21 cellular contexts compared by ENCODE assay signal in the genomic region with DNA sequence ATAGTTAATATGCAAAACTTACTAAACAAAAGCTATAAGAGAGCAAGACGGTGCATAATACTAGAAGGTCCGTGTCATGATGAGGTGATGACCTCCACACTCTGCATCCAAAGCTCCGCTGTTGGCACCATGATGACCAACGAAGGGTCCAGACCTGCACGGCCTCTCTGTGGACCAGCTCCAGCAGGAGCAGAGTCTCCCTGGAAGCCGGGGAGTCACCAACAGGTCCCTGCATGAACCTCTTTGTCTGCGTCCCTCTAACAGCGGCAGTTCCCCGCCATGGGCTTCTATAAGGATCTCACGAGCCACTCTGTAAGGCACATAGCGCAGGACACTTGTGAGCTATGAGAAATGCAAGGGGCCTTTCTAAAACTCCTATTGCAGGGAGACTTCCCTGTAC.
"Had no signal": no experiment of that assay in that cellular context is flagged by ENCODE, and none has a peak within 500 bp of the region (broad histone marks: within the 10 kb centered on the region; RNA-seq: fewer than 3 reads in every experiment).

No MANE protein-coding gene starts in this region.

- DNase-seq: activated gamma-delta T cell; activated T-cell treated with anti-CD3 and anti-CD28 coated beads, Interleukin-2, amount 50 U/mL, for 4 hours; amygdala; body of pancreas; central memory CD4-positive, alpha-beta T cell; effector memory CD4-positive, alpha-beta T cell; heart right ventricle; left colon; mammary epithelial cell; mucosa of descending colon; naive thymus-derived CD4-positive, alpha-beta T cell; stimulated activated CD4-positive, alpha-beta T cell treated with anti-CD3 and anti-CD28 coated beads, Interleukin-12 subunit alpha, Interleukin-12 subunit beta, amount 100 ng/mL, for 4 hours; stimulated activated CD4-positive, alpha-beta T cell treated with anti-CD3 and anti-CD28 coated beads, Interleukin-2, amount 100 ng/mL, for 24 hours; thyroid gland; uterus had no signal

- H3K4me1 ChIP-seq: body of pancreas, heart right ventricle, prostate gland, thyroid gland, uterus had no signal

- H3K4me3 Mint-ChIP-seq: activated T-cell treated with anti-CD3 and anti-CD28 coated beads, Interleukin-2, amount 50 U/mL, for 4 hours; naive thymus-derived CD4-positive, alpha-beta T cell; stimulated activated effector memory CD8-positive, alpha-beta T cell treated with anti-CD3 and anti-CD28 coated beads, Interleukin-12 subunit alpha, Interleukin-12 subunit beta, amount 100 ng/mL, for 72 hours; T-helper 2 cell treated with Interferon-gamma antibody and Interleukin-4, amounts not matched to agents 5 μg/mL and 100 μg/mL, for 36 hours had no signal

- H3K9me3 Mint-ChIP-seq: activated naive CD4-positive, alpha-beta T cell treated with anti-CD3 and anti-CD28 coated beads, Interleukin-2, amount 50 U/mL, for 72 hours; activated T-cell treated with anti-CD3 and anti-CD28 coated beads, Interleukin-2, amount 50 U/mL, for 4 hours; naive thymus-derived CD4-positive, alpha-beta T cell; stimulated activated effector memory CD8-positive, alpha-beta T cell treated with anti-CD3 and anti-CD28 coated beads, Interleukin-12 subunit alpha, Interleukin-12 subunit beta, amount 100 ng/mL, for 72 hours; T-helper 2 cell treated with Interferon-gamma antibody and Interleukin-4, amounts not matched to agents 5 μg/mL and 100 μg/mL, for 36 hours had no signal

- H3K4me3 ChIP-seq: body of pancreas, heart right ventricle, mucosa of descending colon, prostate gland, thyroid gland, uterus had no signal

- ATAC-seq: activated naive CD4-positive, alpha-beta T cell treated with anti-CD3 and anti-CD28 coated beads, Interleukin-2, amount 50 U/mL, for 72 hours; activated T-cell treated with anti-CD3 and anti-CD28 coated beads, Interleukin-2, amount 50 U/mL, for 4 hours; body of pancreas; heart right ventricle; left colon; mucosa of descending colon; naive thymus-derived CD4-positive, alpha-beta T cell; stimulated activated effector memory CD8-positive, alpha-beta T cell treated with anti-CD3 and anti-CD28 coated beads, Interleukin-12 subunit alpha, Interleukin-12 subunit beta, amount 100 ng/mL, for 72 hours had no signal

- H3K9me3 ChIP-seq: body of pancreas, heart right ventricle, mucosa of descending colon, neutrophil, prostate gland, thyroid gland, uterus had no signal

- H3K4me1 Mint-ChIP-seq: stimulated activated effector memory CD8-positive, alpha-beta T cell treated with anti-CD3 and anti-CD28 coated beads, Interleukin-12 subunit alpha, Interleukin-12 subunit beta, amount 100 ng/mL, for 72 hours had no signal

- H3K36me3 ChIP-seq: heart right ventricle, neutrophil, prostate gland, thyroid gland, uterus had no signal

- H3K27me3 ChIP-seq: thyroid gland, uterus had no signal

- H3K27ac Mint-ChIP-seq: activated naive CD4-positive, alpha-beta T cell treated with anti-CD3 and anti-CD28 coated beads, Interleukin-2, amount 50 U/mL, for 72 hours; naive thymus-derived CD4-positive, alpha-beta T cell; stimulated activated effector memory CD8-positive, alpha-beta T cell treated with anti-CD3 and anti-CD28 coated beads, Interleukin-12 subunit alpha, Interleukin-12 subunit beta, amount 100 ng/mL, for 72 hours; T-helper 2 cell treated with Interferon-gamma antibody and Interleukin-4, amounts not matched to agents 5 μg/mL and 100 μg/mL, for 36 hours had no signal

- H3K36me3 Mint-ChIP-seq: activated naive CD4-positive, alpha-beta T cell treated with anti-CD3 and anti-CD28 coated beads, Interleukin-2, amount 50 U/mL, for 72 hours; naive thymus-derived CD4-positive, alpha-beta T cell had no signal

- H3K27ac ChIP-seq: body of pancreas, epithelial cell of prostate, heart right ventricle, neutrophil, prostate gland, thyroid gland, uterus had no signal
